13 cellular contexts compared by ENCODE assay signal in genomic region chr7:95550546-95550945, GRCh38. TPM values are rescaled to one million over a fixed set of nuclear protein-coding genes. Genes with fewer than 3 reads are reported as not detected.
A peak's percentile ranks its signal among the peaks of the same experiment; 100 is the strongest.
DNase-seq lines count a peak whose midpoint lies in the region; ATAC-seq, FAIRE-seq and TF ChIP-seq lines count a peak whose summit lies in the region.
"Had no signal": no experiment of that assay in that cellular context is flagged by ENCODE, and none has a peak within 500 bp of the region (broad histone marks: within the 10 kb centered on the region; RNA-seq: fewer than 3 reads in every experiment).

No MANE protein-coding gene starts in this region.

- peak overlapping the region; percentile 62 to 94 (median 84) for H3K27ac ChIP-seq in heart right ventricle
- peak overlapping the region; percentile 95 for H3K27ac ChIP-seq in left ventricle myocardium inferior (replicated peaks)
- H3K27ac ChIP-seq in CD8-positive, alpha-beta T cell (ENCODE audit: low read depth, low read length): no peak overlapping the region

- H3K9me3 ChIP-seq in heart right ventricle: no peaks in the 10 kb centered on the region
- no peaks in the 10 kb centered on the region for H3K9me3 ChIP-seq in left ventricle myocardium inferior (replicated peaks)
- H3K9me3 ChIP-seq in BE2C: no peaks in the 10 kb centered on the region
- H3K9me3 ChIP-seq in CD8-positive, alpha-beta T cell (ENCODE audit: low read length): no peaks in the 10 kb centered on the region

- H3K9me3 Mint-ChIP-seq in CD8-positive, alpha-beta T cell: no peaks in the 10 kb centered on the region
- H3K9me3 Mint-ChIP-seq: activated B cell treated with CpG ODN at 0.5 μM for 24 hours; activated T-cell treated with anti-CD3 and anti-CD28 coated beads, Interleukin-2, amount 50 U/mL, for 4 hours; memory B cell had no signal

- no peaks in the 10 kb centered on the region for H3K4me1 Mint-ChIP-seq in CD8-positive, alpha-beta T cell (ENCODE audit: low read depth)

- H3K4me1 ChIP-seq in heart right ventricle (peaks cover 7 to 57% (median 48%) of the 10 kb centered on the region in 9 donors), left ventricle myocardium inferior (peaks cover 58% of the 10 kb centered on the region), BE2C (no peaks in the 10 kb centered on the region)
- H3K4me1 ChIP-seq in CD8-positive, alpha-beta T cell (ENCODE audit: insufficient read depth, low read length): no peaks in the 10 kb centered on the region

- no peak for FAIRE-seq in RCC 7860 (lab: Jason Lieb, UNC)

- no peak for DNase-seq in heart right ventricle
- DNase-seq in left cardiac atrium: no peak
- DNase-seq in left ventricle myocardium inferior: no peak
- DNase-seq in sciatic nerve (ENCODE audit: low spot score): no peak
- no peak for DNase-seq in RCC 7860 (ENCODE audit: low spot score)
- DNase-seq in BE2C: no peak
- no peak for DNase-seq in CD8-positive, alpha-beta T cell
- DNase-seq: activated B cell treated with CpG ODN at 0.5 μM for 24 hours; activated T-cell treated with anti-CD3 and anti-CD28 coated beads, Interleukin-2, amount 50 U/mL, for 4 hours; cerebellar nuclear complex; retina had no signal

- POLR2A ChIA-PET in CD8-positive, alpha-beta T cell (lab: Charles Lee): no interaction called here

- TF ChIP-seq CTCF in heart right ventricle (IDR thresholded peaks at IDR 0.05) (no peak), left ventricle myocardium inferior (IDR thresholded peaks at IDR 0.05; ENCODE audit: borderline replicate concordance) (no peak), BE2C (IDR thresholded peaks at IDR 0.05; ENCODE audit: low read depth, low read length) (no peak)
- no peak for TF ChIP-seq CTCF in CD8-positive, alpha-beta T cell (IDR thresholded peaks at IDR 0.05)

- H3K27ac Mint-ChIP-seq in CD8-positive, alpha-beta T cell: no peak overlapping the region
- H3K27ac Mint-ChIP-seq: activated B cell treated with CpG ODN at 0.5 μM for 24 hours, memory B cell had no signal

- no peak for TF ChIP-seq POLR2A in GM18505 (IDR thresholded peaks at IDR 0.05; ENCODE audit: borderline replicate concordance, extremely low read depth, insufficient read depth, insufficient read length)

- CTCF ChIA-PET in CD8-positive, alpha-beta T cell (lab: Charles Lee): no interaction called here

- H3K36me3 ChIP-seq in heart right ventricle: no peaks in the 10 kb centered on the region
- H3K36me3 ChIP-seq in left ventricle myocardium inferior: no peaks in the 10 kb centered on the region
- no peaks in the 10 kb centered on the region for H3K36me3 ChIP-seq in BE2C
- no peaks in the 10 kb centered on the region for H3K36me3 ChIP-seq in CD8-positive, alpha-beta T cell (ENCODE audit: insufficient read depth, low read length)

- H3K36me3 Mint-ChIP-seq in CD8-positive, alpha-beta T cell: no peaks in the 10 kb centered on the region
- H3K36me3 Mint-ChIP-seq: memory B cell had no signal

- H3K4me3 ChIP-seq in heart right ventricle (peak overlapping the region in 4 of 10 donors; percentile 0 to 11 (median 3)), left ventricle myocardium inferior (peak overlapping the region; percentile 38), BE2C (ENCODE audit: low read depth, low read length) (no peak overlapping the region)
- H3K4me3 ChIP-seq in CD8-positive, alpha-beta T cell (ENCODE audit: low read depth, low read length): no peak overlapping the region

- ATAC-seq in heart right ventricle (peak in 2 of 8 donors; percentile 9 to 14), left cardiac atrium (no peak), sciatic nerve (peak; percentile 8), GM18505 (IDR thresholded peaks at IDR 0.05; ENCODE audit: unreplicated experiment) (no peak)
- no peak for ATAC-seq in CD8-positive, alpha-beta T cell
- ATAC-seq: activated T-cell treated with anti-CD3 and anti-CD28 coated beads, Interleukin-2, amount 50 U/mL, for 4 hours had no signal

- H3K27me3 Mint-ChIP-seq in CD8-positive, alpha-beta T cell (ENCODE audit: low read depth): peaks cover 2% of the 10 kb centered on the region

- no peak overlapping the region for H3K4me3 Mint-ChIP-seq in CD8-positive, alpha-beta T cell
- H3K4me3 Mint-ChIP-seq: activated B cell treated with CpG ODN at 0.5 μM for 24 hours; activated T-cell treated with anti-CD3 and anti-CD28 coated beads, Interleukin-2, amount 50 U/mL, for 4 hours; memory B cell had no signal

- intact Hi-C loops in heart right ventricle (cut with DNase I) (loop anchor here in 6 of 10 donors (1.0 to 5.0 kb wide), 5 partner anchors 32 to 59 kb away; partner anchors contain the start of gene PDK4 (in 5 of the 6)), left cardiac atrium (cut with DNase I) (loop anchor here (2.0 to 5.0 kb wide), 2 partner anchors 30 to 47 kb away; partner anchors contain the start of gene PDK4 (in 1 of the 2)), left ventricle myocardium inferior (cut with micrococcal nuclease) (no loop called here), sciatic nerve (cut with DNase I) (no loop called here)
- intact Hi-C loops in CD8-positive, alpha-beta T cell (cut with DNase I, micrococcal nuclease): no loop called here

- H3K27me3 ChIP-seq in heart right ventricle (no peaks in the 10 kb centered on the region), left ventricle myocardium inferior (ENCODE audit: low read depth) (no peaks in the 10 kb centered on the region), BE2C (peaks cover 6% of the 10 kb centered on the region)
- H3K27me3 ChIP-seq in CD8-positive, alpha-beta T cell (ENCODE audit: insufficient read depth, low read length): peaks cover 8% of the 10 kb centered on the region

- WGBS in heart right ventricle, 2 donors: 18 to 22% methylated on average over 4 of the region's 4 CpGs

RNA-seq across cellular contexts. Expression of gene PDK4, which starts 45.8 kb away (rescaled TPM):
- total RNA-seq in heart right ventricle (1,000 to 10,000 TPM in 3 of 10 donors, 100 to 1,000 TPM in 5, 10 to 100 TPM in 2; 63.0 to 2,183 (median 269) TPM), left cardiac atrium (100 to 1,000 TPM; 129 to 528 TPM), left ventricle myocardium inferior (325 TPM), sciatic nerve (61.9 TPM)
- 100 to 1,000 TPM; 114 to 369 TPM for polyA plus RNA-seq in heart right ventricle
- polyA plus RNA-seq in BE2C (2012; ENCODE audit: insufficient read depth, insufficient read length, low read depth): not detected
- total RNA-seq in CD8-positive, alpha-beta T cell: not detected

Comparison
In these comparisons a context has a peak if more than half of its experiments do, and no peak if none do; other contexts are left out.
1. intact Hi-C loops: an anchor here in heart right ventricle (1.0 to 5.0 kb wide) and left cardiac atrium (2.0 to 5.0 kb wide); none called in left ventricle myocardium inferior, sciatic nerve and CD8-positive, alpha-beta T cell.
2. RNA of gene PDK4, which starts 45.8 kb away (total RNA-seq): 129 to 528 TPM in left cardiac atrium, 325 TPM in left ventricle myocardium inferior (single experiment), 63.0 to 2,183 TPM in heart right ventricle and 61.9 TPM in sciatic nerve (single experiment); not detected in CD8-positive, alpha-beta T cell; every median in the first group is over 10 times any median in the second.